1 cellular context compared by ENCODE assay signal in genomic region chr19:49559443-49559842, GRCh38.
TF ChIP-seq lines count a peak whose summit lies in the region.

No MANE protein-coding gene starts in this region.

TF ChIP-seq in GM23338, 12 proteins besides CTCF, POLR2A, EP300 and RAD21:
- no peak for TF ChIP-seq REST (IDR thresholded peaks at IDR 0.05; ENCODE audit: unreplicated experiment)
- TF ChIP-seq EZH2phosphoT487 (IDR thresholded peaks at IDR 0.05; ENCODE audit: unreplicated experiment), result no peak
- TF ChIP-seq ETS1 (IDR thresholded peaks at IDR 0.05), result no peak
- TF ChIP-seq NANOG (IDR thresholded peaks at IDR 0.05; ENCODE audit: borderline replicate concordance), result no peak
- no peak for TF ChIP-seq EZH2 (IDR thresholded peaks at IDR 0.05; ENCODE audit: low read depth, unreplicated experiment)
- no peak for TF ChIP-seq JUNB (IDR thresholded peaks at IDR 0.05; ENCODE audit: unreplicated experiment)
- TF ChIP-seq ZNF462 (CRISPR knock-in tag; IDR thresholded peaks at IDR 0.05), result no peak
- TF ChIP-seq ZNF331 (CRISPR knock-in tag; IDR thresholded peaks at IDR 0.05; ENCODE audit: low read depth), result no peak
- no peak for TF ChIP-seq POLR2AphosphoS5 (IDR thresholded peaks at IDR 0.05; ENCODE audit: low read depth)
- TF ChIP-seq STAT1 (IDR thresholded peaks at IDR 0.05; ENCODE audit: unreplicated experiment), result no peak
- no peak for TF ChIP-seq CREB1 (CRISPR knock-in tag; IDR thresholded peaks at IDR 0.05; ENCODE audit: low read depth)
- no peak for TF ChIP-seq ZNF114 (CRISPR knock-in tag; IDR thresholded peaks at IDR 0.05)
